Comparison of ENCODE assay signal across 16 cellular contexts in the genomic region with DNA sequence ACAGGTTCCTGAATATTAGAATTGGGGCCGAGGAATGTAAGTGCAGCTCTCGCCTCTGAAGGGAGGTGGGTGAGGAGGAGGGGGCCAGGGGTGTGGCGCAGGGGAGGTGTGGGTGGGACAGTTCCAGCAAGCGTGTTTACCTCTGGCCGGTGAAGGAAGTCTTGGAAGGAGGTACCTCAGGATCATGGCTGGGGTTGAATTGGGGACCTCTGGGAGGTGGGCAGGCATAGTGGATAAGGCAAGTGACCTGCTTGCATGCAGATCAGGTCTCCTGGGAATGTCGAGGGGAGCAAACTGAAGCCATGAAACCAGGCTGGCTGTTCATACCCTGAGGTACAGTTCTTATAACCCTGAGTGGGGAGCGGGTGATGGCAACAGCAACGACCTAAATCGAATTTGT. TPM values are rescaled to one million over a fixed set of nuclear protein-coding genes. Genes with fewer than 3 reads are reported as not detected.
DNase-seq lines count a peak whose midpoint lies in the region; ATAC-seq and TF ChIP-seq lines count a peak whose summit lies in the region.
"Had no signal": no experiment of that assay in that cellular context is flagged by ENCODE, and none has a peak within 500 bp of the region (broad histone marks: within the 10 kb centered on the region; RNA-seq: fewer than 3 reads in every experiment).

No MANE protein-coding gene starts in this region.

- H3K79me2 ChIP-seq in MM.1S (ENCODE audit: low read length) = peaks cover 63% of the 10 kb centered on the region

- peaks cover 82% of the 10 kb centered on the region for H3F3A ChIP-seq in MM.1S (ENCODE audit: insufficient read depth, low read length)

- no peak for DNase-seq in MM.1S
- peak; percentile 53 for DNase-seq in endodermal cell
- DNase-seq in sciatic nerve (ENCODE audit: low spot score) = peak; percentile 46
- DNase-seq in putamen (ENCODE audit: low spot score) = no peak
- DNase-seq in stimulated activated CD4-positive, alpha-beta T cell treated with anti-CD3 and anti-CD28 coated beads, Interleukin-15, amount 100 ng/mL, for 24 hours = no peak
- DNase-seq: activated CD4-positive, CD25-positive, alpha-beta regulatory T cell; amniotic stem cell; CD4-positive, CD25-positive, alpha-beta regulatory T cell; dermis blood vessel endothelial cell; NCI-H187; NCI-H524 treated with DMSO at 0.1 percent for 48 hours; stimulated activated CD4-positive, alpha-beta T cell treated with anti-CD3 and anti-CD28 coated beads, Interleukin-4, amount 100 ng/mL, for 1 hour; stimulated activated naive CD4-positive, alpha-beta T cell treated with Interleukin-2 at 50 U/mL for 16 hours had no signal

- H3K27ac Mint-ChIP-seq in endodermal cell = no peak overlapping the region

- H2AFZ ChIP-seq in MM.1S (ENCODE audit: low read length) = no peak overlapping the region

- peak overlapping the region; percentile 93 for H3K4me3 Mint-ChIP-seq in endodermal cell

- no peaks in the 10 kb centered on the region for H3K27me3 Mint-ChIP-seq in endodermal cell (ENCODE audit: insufficient read depth)
- H3K27me3 Mint-ChIP-seq: CD4-positive, CD25-positive, alpha-beta regulatory T cell had no signal

- H3K36me3 ChIP-seq in ES-I3 (ENCODE audit: insufficient read depth, low read length) (no peaks in the 10 kb centered on the region), MM.1S (replicated peaks; ENCODE audit: insufficient read depth, low read length) (no peaks in the 10 kb centered on the region), endodermal cell (ENCODE audit: control insufficient read depth, insufficient read depth, low read length) (no peaks in the 10 kb centered on the region)

- no peaks in the 10 kb centered on the region for H3K9me3 Mint-ChIP-seq in endodermal cell
- H3K9me3 Mint-ChIP-seq: CD4-positive, CD25-positive, alpha-beta regulatory T cell had no signal

- H3K4me3 ChIP-seq in MM.1S (ENCODE audit: low read length) = 0 out of 2 replicates have a peak overlapping the region, but pooled peaks have one; percentile 87
- H3K4me3 ChIP-seq in endodermal cell (ENCODE audit: low read length) = peak overlapping the region; percentile 92

- intact Hi-C loops in sciatic nerve (cut with DNase I) = no loop called here

- H3K27me3 ChIP-seq in MM.1S (replicated peaks; ENCODE audit: insufficient read depth, low read length) (no peaks in the 10 kb centered on the region), endodermal cell (ENCODE audit: control insufficient read depth, insufficient read depth, low read length, poor library complexity, severe bottlenecking) (no peaks in the 10 kb centered on the region)

- peaks cover 2% of the 10 kb centered on the region for H3K36me3 Mint-ChIP-seq in endodermal cell (ENCODE audit: low read depth)
- H3K36me3 Mint-ChIP-seq: CD4-positive, CD25-positive, alpha-beta regulatory T cell had no signal

- no peak for TF ChIP-seq CTCF in MM.1S (IDR thresholded peaks at IDR 0.05; ENCODE audit: low read length)
- no peak for TF ChIP-seq CTCF in endodermal cell (conservative IDR thresholded peaks at IDR 0.05)

- 77 to 94% methylated on average over 6 to 9 of the region's 9 CpGs for WGBS in endodermal cell (ENCODE audit: insufficient coverage in 1 of 2, insufficient read length in 1 of 2), 2 experiments

- no peaks in the 10 kb centered on the region for H4K20me1 ChIP-seq in MM.1S (ENCODE audit: insufficient read depth, low read length)

- peak overlapping the region; percentile 86 for H3K4me2 ChIP-seq in MM.1S (ENCODE audit: low read depth, low read length)

- ATAC-seq in sciatic nerve (no peak), GM18868 (IDR thresholded peaks at IDR 0.05; ENCODE audit: unreplicated experiment) (no peak)

- H3K9me2 ChIP-seq in MM.1S (replicated peaks; ENCODE audit: insufficient read depth, low read length) = no peaks in the 10 kb centered on the region

- peaks cover 64% of the 10 kb centered on the region for H3K4me1 Mint-ChIP-seq in endodermal cell

- peak overlapping the region; percentile 89 for H3K27ac ChIP-seq in MM.1S (ENCODE audit: low read length)
- H3K27ac ChIP-seq in endodermal cell (ENCODE audit: low read depth, low read length) = no peak overlapping the region

- H3K9ac ChIP-seq in ES-I3 (ENCODE audit: low read depth, low read length) = peak overlapping the region; percentile 66; the same call in 1 of the 2 replicates
- H3K9ac ChIP-seq in MM.1S (ENCODE audit: low read length) = peak overlapping the region; percentile 94; the same call in 1 of the 2 replicates
- H3K9ac ChIP-seq in endodermal cell (ENCODE audit: extremely low read depth, low read length, poor library complexity, severe bottlenecking) = no peak overlapping the region

- H3K9me3 ChIP-seq in ES-I3 (ENCODE audit: control insufficient read depth, insufficient read depth, low read length) (no peaks in the 10 kb centered on the region), MM.1S (replicated peaks; ENCODE audit: insufficient read depth, low read length) (no peaks in the 10 kb centered on the region), endodermal cell (ENCODE audit: control insufficient read depth, low read length) (no peaks in the 10 kb centered on the region)

- H3K4me1 ChIP-seq in ES-I3 (ENCODE audit: insufficient read depth, low read length) (peaks cover 62% of the 10 kb centered on the region), MM.1S (ENCODE audit: low read length) (peaks cover 84% of the 10 kb centered on the region), endodermal cell (ENCODE audit: control insufficient read depth, insufficient read depth, low read length) (peaks cover 14% of the 10 kb centered on the region)

RNA-seq across cellular contexts. Expression of a gene that starts 2.0 kb away (rescaled TPM):
- total RNA-seq in endodermal cell (10 to 100 TPM in 1 of 2 donors, 1 to 10 TPM in 1; 10.0 to 11.3 TPM), sciatic nerve (11.1 TPM)
- polyA plus RNA-seq in endodermal cell (2013, experiment 1 of 2) = 18.8 TPM
- 17.2 TPM for polyA plus RNA-seq in endodermal cell (2013, experiment 2 of 2)

RNA-seq across cellular contexts. Expression of a gene that starts 12.5 kb away (rescaled TPM):
- total RNA-seq in endodermal cell (10 to 100 TPM; 85.4 to 94.4 TPM), sciatic nerve (54.0 TPM)
- polyA plus RNA-seq in endodermal cell (2013, experiment 1 of 2) = 136 TPM
- polyA plus RNA-seq in endodermal cell (2013, experiment 2 of 2) = 119 TPM

RNA-seq across cellular contexts. Expression of a gene that starts 39.7 kb away (rescaled TPM):
- 10 to 100 TPM; 32.2 to 48.2 TPM for total RNA-seq in endodermal cell
- polyA plus RNA-seq in endodermal cell (2013, experiment 1 of 2) = 31.3 TPM
- 24.1 TPM for polyA plus RNA-seq in endodermal cell (2013, experiment 2 of 2)
- 261 TPM for total RNA-seq in sciatic nerve
- total RNA-seq: CD4-positive, CD25-positive, alpha-beta regulatory T cell; pulmonary artery endothelial cell had no signal
- polyA plus RNA-seq: CD4-positive, CD25-positive, alpha-beta regulatory T cell had no signal

RNA-seq across cellular contexts. Expression of a gene that starts 57.8 kb away (rescaled TPM):
- total RNA-seq in endodermal cell (under 1 TPM in 1 of 2 donors, not detected in 1; 0.92 TPM), sciatic nerve (3.3 TPM)
- polyA plus RNA-seq in endodermal cell (2013, experiment 1 of 2) = 0.46 TPM
- 0.25 TPM for polyA plus RNA-seq in endodermal cell (2013, experiment 2 of 2)

RNA-seq across cellular contexts. Expression of a gene that starts 57.9 kb away (rescaled TPM):
- 10 to 100 TPM in 1 of 2 donors, under 1 TPM in 1; 0.77 to 27.0 TPM for total RNA-seq in endodermal cell
- polyA plus RNA-seq in endodermal cell (2013, experiment 1 of 2) = 24.5 TPM
- 22.8 TPM for polyA plus RNA-seq in endodermal cell (2013, experiment 2 of 2)
- 5.8 TPM for total RNA-seq in sciatic nerve

Comparison
In these comparisons a context has a peak if more than half of its experiments do, and no peak if none do; other contexts are left out.
1. DNase-seq: peak in endodermal cell (single experiment) and sciatic nerve (single experiment); none in MM.1S (single experiment), putamen (single experiment) and stimulated activated CD4-positive, alpha-beta T cell treated with anti-CD3 and anti-CD28 coated beads, Interleukin-15, amount 100 ng/mL, for 24 hours (single experiment).